18 cellular contexts compared by ENCODE assay signal in the genomic region with DNA sequence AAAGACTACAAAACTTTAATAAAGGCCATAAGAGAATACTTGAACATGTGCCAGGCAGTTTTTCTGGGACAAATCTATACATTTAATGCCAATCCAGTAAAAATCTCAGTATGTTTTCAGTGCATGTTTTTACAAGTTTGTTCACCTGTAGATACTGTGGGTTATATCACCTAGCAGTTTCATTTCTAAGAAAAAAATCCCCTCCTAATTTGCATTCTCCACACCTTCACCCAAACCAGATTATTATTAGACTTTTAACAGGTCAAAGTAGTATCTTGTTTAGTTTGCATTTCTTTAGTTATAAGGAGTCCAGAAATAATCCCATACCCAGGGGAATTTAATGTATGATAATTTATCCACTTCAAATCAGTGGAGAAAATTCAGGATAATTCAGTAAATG.
DNase-seq lines count a peak whose midpoint lies in the region; ATAC-seq lines count a peak whose summit lies in the region.
"Had no signal": no experiment of that assay in that cellular context is flagged by ENCODE, and none has a peak within 500 bp of the region (broad histone marks: within the 10 kb centered on the region; RNA-seq: fewer than 3 reads in every experiment).

No MANE protein-coding gene starts in this region.

- H3K27ac Mint-ChIP-seq in memory B cell, result no peak overlapping the region
- H3K27ac Mint-ChIP-seq: stimulated activated memory B cell treated with anti-CD40 and anti-IgM and Interleukin-4, amounts not matched to agents 10 μg/mL and 1 μg/mL and 100 μg/mL, for 72 hours had no signal

- H3K27me3 Mint-ChIP-seq in memory B cell, result no peaks in the 10 kb centered on the region
- H3K27me3 Mint-ChIP-seq: stimulated activated memory B cell treated with anti-CD40 and anti-IgM and Interleukin-4, amounts not matched to agents 10 μg/mL and 1 μg/mL and 100 μg/mL, for 72 hours; T-cell had no signal

- ATAC-seq in GM18502 (IDR thresholded peaks at IDR 0.05; ENCODE audit: poor library complexity, unreplicated experiment) (peak; percentile 59), GM21390 (IDR thresholded peaks at IDR 0.05; ENCODE audit: unreplicated experiment) (peak; percentile 71), HG03175 (IDR thresholded peaks at IDR 0.05; ENCODE audit: unreplicated experiment) (peak; percentile 67), memory B cell (ENCODE audit: low read depth) (peak; percentile 42)
- ATAC-seq: stimulated activated memory B cell treated with anti-CD40 and anti-IgM and Interleukin-4, amounts not matched to agents 10 μg/mL and 1 μg/mL and 100 μg/mL, for 72 hours; T-cell had no signal

- peaks cover 13% of the 10 kb centered on the region for H3K4me1 Mint-ChIP-seq in memory B cell

- H3K4me3 Mint-ChIP-seq in memory B cell, result no peak overlapping the region
- H3K4me3 Mint-ChIP-seq: stimulated activated memory B cell treated with anti-CD40 and anti-IgM and Interleukin-4, amounts not matched to agents 10 μg/mL and 1 μg/mL and 100 μg/mL, for 72 hours; T-cell had no signal

- no peak for DNase-seq in memory B cell (ENCODE audit: low spot score in 2 of 2)
- DNase-seq in amniotic stem cell (lab: John Stamatoyannopoulos, UW), result no peak
- no peak for DNase-seq in DMS79 (lab: John Stamatoyannopoulos, UW)
- no peak for DNase-seq in stimulated activated CD4-positive, alpha-beta T cell treated with anti-CD3 and anti-CD28 coated beads, Interleukin-4, amount 100 ng/mL, for 1 hour
- DNase-seq in DMS53 (lab: John Stamatoyannopoulos, UW), result no peak
- DNase-seq: activated naive CD4-positive, alpha-beta T cell treated with Interleukin-2 at 50 U/mL for 16 hours; activated T-cell treated with anti-CD3 and anti-CD28 coated beads, Interleukin-2, amount 50 U/mL, for 1 hour; GM23248; NCI-H1930; PC-9; SIG-M5; stimulated activated CD4-positive, alpha-beta T cell treated with anti-CD3 and anti-CD28 coated beads, Interleukin-1b, Interleukin-23, amount 100 ng/mL, for 48 hours; T-cell; uterus had no signal

- H3K36me3 Mint-ChIP-seq in memory B cell, result peaks cover 14% of the 10 kb centered on the region

- peaks cover 1% of the 10 kb centered on the region for H3K9me3 Mint-ChIP-seq in memory B cell
- H3K9me3 Mint-ChIP-seq: stimulated activated memory B cell treated with anti-CD40 and anti-IgM and Interleukin-4, amounts not matched to agents 10 μg/mL and 1 μg/mL and 100 μg/mL, for 72 hours had no signal
